In genomic region chr1:243758647-243759046, GRCh38 we compare ENCODE assay signal across 1 cellular context.
TF ChIP-seq lines count a peak whose summit lies in the region.

No MANE protein-coding gene starts in this region.

TF ChIP-seq in GM23338, 12 proteins besides CTCF, POLR2A, EP300 and RAD21 (continued from another document):
- TF ChIP-seq ETS1 (IDR thresholded peaks at IDR 0.05) (no peak), NANOG (IDR thresholded peaks at IDR 0.05; ENCODE audit: borderline replicate concordance) (no peak), CREB1 (CRISPR knock-in tag; IDR thresholded peaks at IDR 0.05; ENCODE audit: low read depth) (no peak), ZNF331 (CRISPR knock-in tag; IDR thresholded peaks at IDR 0.05; ENCODE audit: low read depth) (no peak), EZH2phosphoT487 (IDR thresholded peaks at IDR 0.05; ENCODE audit: unreplicated experiment) (no peak), POLR2AphosphoS5 (IDR thresholded peaks at IDR 0.05; ENCODE audit: low read depth) (no peak), ZNF114 (CRISPR knock-in tag; IDR thresholded peaks at IDR 0.05) (no peak), STAT1 (IDR thresholded peaks at IDR 0.05; ENCODE audit: unreplicated experiment) (no peak)
- TF ChIP-seq, protein P1, sequence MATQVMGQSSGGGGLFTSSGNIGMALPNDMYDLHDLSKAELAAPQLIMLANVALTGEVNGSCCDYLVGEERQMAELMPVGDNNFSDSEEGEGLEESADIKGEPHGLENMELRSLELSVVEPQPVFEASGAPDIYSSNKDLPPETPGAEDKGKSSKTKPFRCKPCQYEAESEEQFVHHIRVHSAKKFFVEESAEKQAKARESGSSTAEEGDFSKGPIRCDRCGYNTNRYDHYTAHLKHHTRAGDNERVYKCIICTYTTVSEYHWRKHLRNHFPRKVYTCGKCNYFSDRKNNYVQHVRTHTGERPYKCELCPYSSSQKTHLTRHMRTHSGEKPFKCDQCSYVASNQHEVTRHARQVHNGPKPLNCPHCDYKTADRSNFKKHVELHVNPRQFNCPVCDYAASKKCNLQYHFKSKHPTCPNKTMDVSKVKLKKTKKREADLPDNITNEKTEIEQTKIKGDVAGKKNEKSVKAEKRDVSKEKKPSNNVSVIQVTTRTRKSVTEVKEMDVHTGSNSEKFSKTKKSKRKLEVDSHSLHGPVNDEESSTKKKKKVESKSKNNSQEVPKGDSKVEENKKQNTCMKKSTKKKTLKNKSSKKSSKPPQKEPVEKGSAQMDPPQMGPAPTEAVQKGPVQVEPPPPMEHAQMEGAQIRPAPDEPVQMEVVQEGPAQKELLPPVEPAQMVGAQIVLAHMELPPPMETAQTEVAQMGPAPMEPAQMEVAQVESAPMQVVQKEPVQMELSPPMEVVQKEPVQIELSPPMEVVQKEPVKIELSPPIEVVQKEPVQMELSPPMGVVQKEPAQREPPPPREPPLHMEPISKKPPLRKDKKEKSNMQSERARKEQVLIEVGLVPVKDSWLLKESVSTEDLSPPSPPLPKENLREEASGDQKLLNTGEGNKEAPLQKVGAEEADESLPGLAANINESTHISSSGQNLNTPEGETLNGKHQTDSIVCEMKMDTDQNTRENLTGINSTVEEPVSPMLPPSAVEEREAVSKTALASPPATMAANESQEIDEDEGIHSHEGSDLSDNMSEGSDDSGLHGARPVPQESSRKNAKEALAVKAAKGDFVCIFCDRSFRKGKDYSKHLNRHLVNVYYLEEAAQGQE (IDR thresholded peaks at IDR 0.05; ENCODE audit: unreplicated experiment): no peak
